In the genomic region with DNA sequence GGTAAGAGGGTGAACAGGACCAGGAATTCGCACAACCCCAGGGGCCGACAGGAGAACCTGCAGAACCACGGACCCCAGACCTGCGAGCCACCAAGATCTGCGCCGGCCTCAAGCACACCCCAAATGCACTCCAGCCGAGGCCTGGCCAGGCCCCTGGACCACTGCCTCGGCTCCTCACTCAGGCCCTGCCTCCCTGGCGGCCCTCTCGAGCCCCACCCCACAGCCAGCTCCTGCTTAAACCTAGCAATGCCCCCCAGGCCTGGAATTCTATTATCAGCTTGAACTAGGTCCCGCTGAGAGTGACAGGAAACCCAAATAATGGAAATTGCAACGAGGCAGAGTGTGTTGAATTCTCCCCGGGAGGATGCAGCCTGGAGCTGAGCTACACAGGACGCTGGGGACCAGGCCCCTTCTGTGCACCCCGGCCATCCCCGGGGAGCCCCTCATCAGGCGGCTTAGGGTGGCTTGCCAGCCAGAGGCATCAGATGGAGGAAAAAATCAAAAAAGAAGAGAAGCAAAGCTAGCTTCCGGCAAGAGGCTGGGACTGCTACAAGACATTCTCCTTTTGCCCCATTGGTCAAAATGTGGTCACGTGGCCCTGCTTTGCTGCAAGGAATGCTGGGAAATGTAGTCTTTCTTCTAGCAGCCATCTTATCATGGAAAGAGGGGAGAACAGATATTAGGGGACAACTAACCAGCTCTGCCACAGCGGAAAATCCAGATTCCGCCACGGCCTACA, we compare ENCODE assay signal across 8 cellular contexts. TPM values are rescaled to one million over a fixed set of nuclear protein-coding genes. Genes with fewer than 3 reads are reported as not detected.
DNase-seq lines count a peak whose midpoint lies in the region; ATAC-seq and TF ChIP-seq lines count a peak whose summit lies in the region.

No MANE protein-coding gene starts in this region.

- peak overlapping the region; percentile 74 to 93 (median 84); a peak in 4 of 7 replicates for H3K27ac Mint-ChIP-seq in H9

- H3K36me3 ChIP-seq in BLaER1, result no peaks in the 10 kb centered on the region

- H4K91ac ChIP-seq in H9 (ENCODE audit: insufficient read length, low read depth, low read length), result no peak overlapping the region

- H3K14ac ChIP-seq in H9 (ENCODE audit: insufficient read depth, low read length), result no peak overlapping the region

- H3T11ph ChIP-seq in H9 (ENCODE audit: low read length), result no peak overlapping the region

- H2BK15ac ChIP-seq in H9 (ENCODE audit: low read depth, low read length), result no peak overlapping the region

- H2AK5ac ChIP-seq in H9 (ENCODE audit: insufficient read length, low read length), result no peak overlapping the region

- H3K23ac ChIP-seq in H9 (ENCODE audit: insufficient read length, low read depth, low read length), result no peak overlapping the region

- H3K36me3 Mint-ChIP-seq in H9 (ENCODE audit: insufficient read depth in 1 of 3, low read depth in 3 of 3), result no peaks in the 10 kb centered on the region

- peaks cover 3 to 8% of the 10 kb centered on the region in 2 experiments; a peak in 2 of 4 replicates for H3K4me1 Mint-ChIP-seq in H9

- TF ChIP-seq CTCF in H9 (conservative IDR thresholded peaks at IDR 0.05), result no peak

- no peaks in the 10 kb centered on the region; a peak in 1 of 5 replicates for H3K9me3 Mint-ChIP-seq in H9

- no peak overlapping the region for H2BK5ac ChIP-seq in H9 (ENCODE audit: insufficient read length, low read length)

- H4K20me1 ChIP-seq in BLaER1, result no peaks in the 10 kb centered on the region
- H4K20me1 ChIP-seq in H9 (ENCODE audit: control insufficient read depth, insufficient read depth, insufficient read length), result no peaks in the 10 kb centered on the region

- H4K8ac ChIP-seq in H9 (replicated peaks; ENCODE audit: insufficient read length, low read depth, low read length), result no peak overlapping the region

- H3K27ac ChIP-seq in BLaER1 (peak overlapping the region; percentile 66), H9 (ENCODE audit: insufficient read length, low read depth, low read length) (no peak overlapping the region)

- peaks cover 55% of the 10 kb centered on the region for H3K4me1 ChIP-seq in BLaER1
- no peaks in the 10 kb centered on the region for H3K4me1 ChIP-seq in H9 (ENCODE audit: insufficient read depth, low read length)

- no peaks in the 10 kb centered on the region for H3K9me3 ChIP-seq in BLaER1
- H3K9me3 ChIP-seq in H9 (ENCODE audit: control insufficient read depth, low read depth, low read length), result no peaks in the 10 kb centered on the region

- no peaks in the 10 kb centered on the region for H3K23me2 ChIP-seq in H9 (ENCODE audit: insufficient read length, low read depth, low read length, poor library complexity, severe bottlenecking)

- no CpG with 5 or more reads among the region's 22 CpGs for WGBS in H9 (ENCODE audit: extremely low coverage, insufficient read length, low lambda C conversion rate)

- no peak overlapping the region for H2BK20ac ChIP-seq in H9 (ENCODE audit: low read depth, low read length, poor library complexity, severe bottlenecking)

- H3K27me3 ChIP-seq in BLaER1 (no peaks in the 10 kb centered on the region), H9 (ENCODE audit: insufficient read depth, low read length) (no peaks in the 10 kb centered on the region)

- H3K27me3 Mint-ChIP-seq in H9 (ENCODE audit: low read depth), result peaks cover 9% of the 10 kb centered on the region

- H3K4me3 ChIP-seq in BLaER1, result peak overlapping the region; percentile 49; the same call in 1 of the 2 replicates

- H2BK12ac ChIP-seq in H9 (ENCODE audit: insufficient read length, low read depth, low read length), result no peak overlapping the region

- H3K9ac ChIP-seq in BLaER1 (peak overlapping the region; percentile 44; the same call in 1 of the 2 replicates), H9 (ENCODE audit: extremely low read depth, insufficient read length, low read length) (no peak overlapping the region)

- H3K4ac ChIP-seq in H9 (ENCODE audit: low read depth, low read length), result no peak overlapping the region

- H3K79me1 ChIP-seq in H9 (ENCODE audit: insufficient read depth, low read depth, low read length, poor library complexity, severe bottlenecking), result no peaks in the 10 kb centered on the region

- H3K4me2 ChIP-seq in BLaER1 (peak overlapping the region; percentile 77), H9 (ENCODE audit: insufficient read depth, insufficient read length, low read length) (no peak overlapping the region)

- no peak overlapping the region for H4K5ac ChIP-seq in H9 (ENCODE audit: insufficient read length, low read depth, low read length)

- no peak overlapping the region for H3K18ac ChIP-seq in H9 (ENCODE audit: insufficient read length, low read depth, low read length)

- no peak overlapping the region for H2AFZ ChIP-seq in H9 (ENCODE audit: low read length)

- H3K79me2 ChIP-seq in H9 (ENCODE audit: insufficient read depth, low read length), result no peaks in the 10 kb centered on the region

- H3K4me3 Mint-ChIP-seq in H9, result peak overlapping the region; percentile 24 to 62; a peak in 3 of 5 replicates

- no peak overlapping the region for H3K56ac ChIP-seq in H9 (ENCODE audit: insufficient read length, low read depth, low read length)

- H2BK120ac ChIP-seq in H9 (ENCODE audit: low read depth, low read length, poor library complexity, severe bottlenecking), result no peak overlapping the region

- DNase-seq in H9 (peak; percentile 97), NCI-H2196 (lab: John Stamatoyannopoulos, UW; ENCODE audit: unreplicated experiment) (peak; percentile 95), cerebellum (ENCODE audit: low spot score) (peak; percentile 96), kidney glomerular epithelial cell (lab: John Stamatoyannopoulos, UW) (peak; percentile 77)
- DNase-seq in activated CD4-positive, alpha-beta T cell treated with anti-CD3 and anti-CD28 coated beads for 1 hour, result peak; percentile 74
- DNase-seq in stimulated activated CD4-positive, alpha-beta T cell treated with anti-CD3 and anti-CD28 coated beads, Interleukin-1b, Interleukin-23, amount 100 ng/mL, for 1 hour (ENCODE audit: low read depth in 2 of 2), result peak; percentile 49 to 64

- ATAC-seq in GM18519 (IDR thresholded peaks at IDR 0.05; ENCODE audit: low FRiP score, unreplicated experiment), result no peak

RNA-seq across cellular contexts. Expression of gene ENPP7, which starts 2.4 kb away (rescaled TPM):
- total RNA-seq in H9 (2021), result not detected in 2 replicates
- total RNA-seq in cerebellum, result not detected

RNA-seq across cellular contexts. Expression of gene CBX2, which starts 49.6 kb away (rescaled TPM):
- total RNA-seq in H9 (2021) (77.4 and 79.4 TPM in 2 replicates), cerebellum (19.9 TPM)
